ENCODE assay signal across 1 cellular context in genomic region chr2:21006423-21007128, GRCh38.
TF ChIP-seq lines count a peak whose summit lies in the region.

No MANE protein-coding gene starts in this region.

TF ChIP-seq in HepG2, 621 proteins besides CTCF, POLR2A, EP300 and RAD21 (continued from another document and continues in another):
- TF ChIP-seq ZSCAN12 (CRISPR knock-in tag; IDR thresholded peaks at IDR 0.05) (no peak; the same call in 1 of the 2 replicates), KDM5B (CRISPR knock-in tag; IDR thresholded peaks at IDR 0.05; ENCODE audit: borderline replicate concordance) (no peak), ZFP36 (IDR thresholded peaks at IDR 0.05; ENCODE audit: borderline replicate concordance, low read depth, low read length, partially characterized antibody) (no peak), ZFP36L2 (CRISPR knock-in tag; IDR thresholded peaks at IDR 0.05) (no peak), ZNF282 (IDR thresholded peaks at IDR 0.05; ENCODE audit: partially characterized antibody) (no peak), ZC3H13 (CRISPR knock-in tag; IDR thresholded peaks at IDR 0.05) (peak; percentile 99), RXRA (CRISPR knock-in tag; IDR thresholded peaks at IDR 0.05) (no peak), RBM39 (IDR thresholded peaks at IDR 0.05; ENCODE audit: low read depth, low read length, poor library complexity, severe bottlenecking) (no peak), NFIB (CRISPR knock-in tag; IDR thresholded peaks at IDR 0.05; ENCODE audit: borderline replicate concordance) (no peak), PAX8 (CRISPR knock-in tag; IDR thresholded peaks at IDR 0.05; ENCODE audit: borderline replicate concordance) (no peak), SNAI1 (CRISPR knock-in tag; IDR thresholded peaks at IDR 0.05; ENCODE audit: borderline replicate concordance) (no peak), ZNF124 (CRISPR knock-in tag; IDR thresholded peaks at IDR 0.05) (no peak), USF2 (IDR thresholded peaks at IDR 0.05; ENCODE audit: low read depth, low read length) (no peak), USF2 (CRISPR knock-in tag; IDR thresholded peaks at IDR 0.05; ENCODE audit: borderline replicate concordance) (no peak), ZNF589 (CRISPR knock-in tag; conservative IDR thresholded peaks at IDR 0.05) (0 out of 2 replicates have a peak, but pooled peaks have one; percentile 12), MTA3 (CRISPR knock-in tag; IDR thresholded peaks at IDR 0.05) (no peak), YY1 (IDR thresholded peaks at IDR 0.05; ENCODE audit: insufficient read depth, insufficient replicate concordance, low read depth, low read length) (no peak), MNT (IDR thresholded peaks at IDR 0.05) (no peak), RBM22 (optimal IDR thresholded peaks at IDR 0.05; ENCODE audit: low read length) (peak; percentile 100), ZSCAN9 (CRISPR knock-in tag; IDR thresholded peaks at IDR 0.05; ENCODE audit: borderline replicate concordance) (peak; percentile 75; the same call in 1 of the 2 replicates), PLSCR1 (CRISPR knock-in tag; IDR thresholded peaks at IDR 0.05; ENCODE audit: borderline replicate concordance) (0 out of 2 replicates have a peak, but pooled peaks have one; percentile 4), KDM3A (CRISPR knock-in tag; IDR thresholded peaks at IDR 0.05; ENCODE audit: low read depth) (no peak), BHLHE40 (IDR thresholded peaks at IDR 0.05; ENCODE audit: low read length) (no peak), ZNF580 (CRISPR knock-in tag; IDR thresholded peaks at IDR 0.05; ENCODE audit: borderline replicate concordance, low read depth) (no peak), NPAS2 (CRISPR knock-in tag; IDR thresholded peaks at IDR 0.05; ENCODE audit: borderline replicate concordance) (no peak), PCBP1 (IDR thresholded peaks at IDR 0.05; ENCODE audit: borderline replicate concordance, low read depth, low read length) (no peak), THYN1 (CRISPR knock-in tag; IDR thresholded peaks at IDR 0.05; ENCODE audit: borderline replicate concordance, low read depth) (no peak), ZNF549 (CRISPR knock-in tag; IDR thresholded peaks at IDR 0.05) (no peak), ATF1 (CRISPR knock-in tag; IDR thresholded peaks at IDR 0.05) (no peak; the same call in 1 of the 2 replicates), ZFX (CRISPR knock-in tag; IDR thresholded peaks at IDR 0.05; ENCODE audit: low read depth) (no peak; the same call in 1 of the 2 replicates), MAFF (IDR thresholded peaks at IDR 0.05; ENCODE audit: low read depth, low read length) (no peak), ZNF563 (CRISPR knock-in tag; IDR thresholded peaks at IDR 0.05) (no peak), SPEN (CRISPR knock-in tag; IDR thresholded peaks at IDR 0.05; ENCODE audit: low read depth) (peak; percentile 55; the same call in 1 of the 2 replicates), HIVEP1 (CRISPR knock-in tag; IDR thresholded peaks at IDR 0.05) (no peak), RXRB (CRISPR knock-in tag; IDR thresholded peaks at IDR 0.05; ENCODE audit: borderline replicate concordance) (no peak), MATR3 (CRISPR knock-in tag; IDR thresholded peaks at IDR 0.05) (no peak), PLRG1 (conservative IDR thresholded peaks at IDR 0.05) (no peak), DR1 (CRISPR knock-in tag; IDR thresholded peaks at IDR 0.05) (no peak), ZNF136 (CRISPR knock-in tag; IDR thresholded peaks at IDR 0.05; ENCODE audit: low read depth) (no peak), ZMYM3 (CRISPR knock-in tag; IDR thresholded peaks at IDR 0.05) (no peak), ATM (IDR thresholded peaks at IDR 0.05; ENCODE audit: borderline replicate concordance) (no peak), ZNF274 (CRISPR knock-in tag; IDR thresholded peaks at IDR 0.05) (no peak; the same call in 1 of the 2 replicates), POLR2AphosphoS2 (IDR thresholded peaks at IDR 0.05; ENCODE audit: low read depth, low read length) (peak; percentile 82), NFKB2 (CRISPR knock-in tag; IDR thresholded peaks at IDR 0.05; ENCODE audit: borderline replicate concordance) (no peak), ZBTB42 (CRISPR knock-in tag; IDR thresholded peaks at IDR 0.05) (no peak), ZNF768 (CRISPR knock-in tag; IDR thresholded peaks at IDR 0.05) (no peak), ZNF468 (CRISPR knock-in tag; IDR thresholded peaks at IDR 0.05) (no peak), ZNF20 (CRISPR knock-in tag; IDR thresholded peaks at IDR 0.05) (no peak), NFE2L2 (IDR thresholded peaks at IDR 0.05; ENCODE audit: low read length) (no peak), ZKSCAN5 (CRISPR knock-in tag; IDR thresholded peaks at IDR 0.05) (no peak), ZNF17 (CRISPR knock-in tag; IDR thresholded peaks at IDR 0.05) (no peak), ZNF263 (CRISPR knock-in tag; IDR thresholded peaks at IDR 0.05) (no peak), LBX2 (CRISPR knock-in tag; IDR thresholded peaks at IDR 0.05; ENCODE audit: borderline replicate concordance) (no peak), SIN3B (IDR thresholded peaks at IDR 0.05; ENCODE audit: low read length) (no peak; the same call in 1 of the 2 replicates), HES4 (CRISPR knock-in tag; IDR thresholded peaks at IDR 0.05; ENCODE audit: borderline replicate concordance) (no peak), ZNF33B (CRISPR knock-in tag; IDR thresholded peaks at IDR 0.05) (no peak), NFRKB (IDR thresholded peaks at IDR 0.05) (no peak), ZNF691 (CRISPR knock-in tag; IDR thresholded peaks at IDR 0.05; ENCODE audit: borderline replicate concordance, low read depth) (no peak)
- TF ChIP-seq, protein P1, sequence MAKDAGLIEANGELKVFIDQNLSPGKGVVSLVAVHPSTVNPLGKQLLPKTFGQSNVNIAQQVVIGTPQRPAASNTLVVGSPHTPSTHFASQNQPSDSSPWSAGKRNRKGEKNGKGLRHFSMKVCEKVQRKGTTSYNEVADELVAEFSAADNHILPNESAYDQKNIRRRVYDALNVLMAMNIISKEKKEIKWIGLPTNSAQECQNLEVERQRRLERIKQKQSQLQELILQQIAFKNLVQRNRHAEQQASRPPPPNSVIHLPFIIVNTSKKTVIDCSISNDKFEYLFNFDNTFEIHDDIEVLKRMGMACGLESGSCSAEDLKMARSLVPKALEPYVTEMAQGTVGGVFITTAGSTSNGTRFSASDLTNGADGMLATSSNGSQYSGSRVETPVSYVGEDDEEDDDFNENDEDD (CRISPR knock-in tag; IDR thresholded peaks at IDR 0.05; ENCODE audit: borderline replicate concordance), result peak; percentile 41; the same call in 1 of the 2 replicates
- TF ChIP-seq, protein P2, sequence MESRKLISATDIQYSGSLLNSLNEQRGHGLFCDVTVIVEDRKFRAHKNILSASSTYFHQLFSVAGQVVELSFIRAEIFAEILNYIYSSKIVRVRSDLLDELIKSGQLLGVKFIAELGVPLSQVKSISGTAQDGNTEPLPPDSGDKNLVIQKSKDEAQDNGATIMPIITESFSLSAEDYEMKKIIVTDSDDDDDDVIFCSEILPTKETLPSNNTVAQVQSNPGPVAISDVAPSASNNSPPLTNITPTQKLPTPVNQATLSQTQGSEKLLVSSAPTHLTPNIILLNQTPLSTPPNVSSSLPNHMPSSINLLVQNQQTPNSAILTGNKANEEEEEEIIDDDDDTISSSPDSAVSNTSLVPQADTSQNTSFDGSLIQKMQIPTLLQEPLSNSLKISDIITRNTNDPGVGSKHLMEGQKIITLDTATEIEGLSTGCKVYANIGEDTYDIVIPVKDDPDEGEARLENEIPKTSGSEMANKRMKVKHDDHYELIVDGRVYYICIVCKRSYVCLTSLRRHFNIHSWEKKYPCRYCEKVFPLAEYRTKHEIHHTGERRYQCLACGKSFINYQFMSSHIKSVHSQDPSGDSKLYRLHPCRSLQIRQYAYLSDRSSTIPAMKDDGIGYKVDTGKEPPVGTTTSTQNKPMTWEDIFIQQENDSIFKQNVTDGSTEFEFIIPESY (CRISPR knock-in tag; IDR thresholded peaks at IDR 0.05), result no peak; the same call in 1 of the 2 replicates
- TF ChIP-seq, protein P3, sequence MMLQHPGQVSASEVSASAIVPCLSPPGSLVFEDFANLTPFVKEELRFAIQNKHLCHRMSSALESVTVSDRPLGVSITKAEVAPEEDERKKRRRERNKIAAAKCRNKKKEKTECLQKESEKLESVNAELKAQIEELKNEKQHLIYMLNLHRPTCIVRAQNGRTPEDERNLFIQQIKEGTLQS (CRISPR knock-in tag; IDR thresholded peaks at IDR 0.05), result no peak
- TF ChIP-seq, protein P4, sequence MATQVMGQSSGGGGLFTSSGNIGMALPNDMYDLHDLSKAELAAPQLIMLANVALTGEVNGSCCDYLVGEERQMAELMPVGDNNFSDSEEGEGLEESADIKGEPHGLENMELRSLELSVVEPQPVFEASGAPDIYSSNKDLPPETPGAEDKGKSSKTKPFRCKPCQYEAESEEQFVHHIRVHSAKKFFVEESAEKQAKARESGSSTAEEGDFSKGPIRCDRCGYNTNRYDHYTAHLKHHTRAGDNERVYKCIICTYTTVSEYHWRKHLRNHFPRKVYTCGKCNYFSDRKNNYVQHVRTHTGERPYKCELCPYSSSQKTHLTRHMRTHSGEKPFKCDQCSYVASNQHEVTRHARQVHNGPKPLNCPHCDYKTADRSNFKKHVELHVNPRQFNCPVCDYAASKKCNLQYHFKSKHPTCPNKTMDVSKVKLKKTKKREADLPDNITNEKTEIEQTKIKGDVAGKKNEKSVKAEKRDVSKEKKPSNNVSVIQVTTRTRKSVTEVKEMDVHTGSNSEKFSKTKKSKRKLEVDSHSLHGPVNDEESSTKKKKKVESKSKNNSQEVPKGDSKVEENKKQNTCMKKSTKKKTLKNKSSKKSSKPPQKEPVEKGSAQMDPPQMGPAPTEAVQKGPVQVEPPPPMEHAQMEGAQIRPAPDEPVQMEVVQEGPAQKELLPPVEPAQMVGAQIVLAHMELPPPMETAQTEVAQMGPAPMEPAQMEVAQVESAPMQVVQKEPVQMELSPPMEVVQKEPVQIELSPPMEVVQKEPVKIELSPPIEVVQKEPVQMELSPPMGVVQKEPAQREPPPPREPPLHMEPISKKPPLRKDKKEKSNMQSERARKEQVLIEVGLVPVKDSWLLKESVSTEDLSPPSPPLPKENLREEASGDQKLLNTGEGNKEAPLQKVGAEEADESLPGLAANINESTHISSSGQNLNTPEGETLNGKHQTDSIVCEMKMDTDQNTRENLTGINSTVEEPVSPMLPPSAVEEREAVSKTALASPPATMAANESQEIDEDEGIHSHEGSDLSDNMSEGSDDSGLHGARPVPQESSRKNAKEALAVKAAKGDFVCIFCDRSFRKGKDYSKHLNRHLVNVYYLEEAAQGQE (IDR thresholded peaks at IDR 0.05; ENCODE audit: borderline replicate concordance in 1 of 2, low read depth in 1 of 2, low read length in 2 of 2), result no peak; a peak in 1 of 4 replicates
- TF ChIP-seq, protein P5, sequence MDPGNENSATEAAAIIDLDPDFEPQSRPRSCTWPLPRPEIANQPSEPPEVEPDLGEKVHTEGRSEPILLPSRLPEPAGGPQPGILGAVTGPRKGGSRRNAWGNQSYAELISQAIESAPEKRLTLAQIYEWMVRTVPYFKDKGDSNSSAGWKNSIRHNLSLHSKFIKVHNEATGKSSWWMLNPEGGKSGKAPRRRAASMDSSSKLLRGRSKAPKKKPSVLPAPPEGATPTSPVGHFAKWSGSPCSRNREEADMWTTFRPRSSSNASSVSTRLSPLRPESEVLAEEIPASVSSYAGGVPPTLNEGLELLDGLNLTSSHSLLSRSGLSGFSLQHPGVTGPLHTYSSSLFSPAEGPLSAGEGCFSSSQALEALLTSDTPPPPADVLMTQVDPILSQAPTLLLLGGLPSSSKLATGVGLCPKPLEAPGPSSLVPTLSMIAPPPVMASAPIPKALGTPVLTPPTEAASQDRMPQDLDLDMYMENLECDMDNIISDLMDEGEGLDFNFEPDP (CRISPR knock-in tag; conservative IDR thresholded peaks at IDR 0.05), result no peak
